ENCODE assay signal across 31 cellular contexts in the genomic region with DNA sequence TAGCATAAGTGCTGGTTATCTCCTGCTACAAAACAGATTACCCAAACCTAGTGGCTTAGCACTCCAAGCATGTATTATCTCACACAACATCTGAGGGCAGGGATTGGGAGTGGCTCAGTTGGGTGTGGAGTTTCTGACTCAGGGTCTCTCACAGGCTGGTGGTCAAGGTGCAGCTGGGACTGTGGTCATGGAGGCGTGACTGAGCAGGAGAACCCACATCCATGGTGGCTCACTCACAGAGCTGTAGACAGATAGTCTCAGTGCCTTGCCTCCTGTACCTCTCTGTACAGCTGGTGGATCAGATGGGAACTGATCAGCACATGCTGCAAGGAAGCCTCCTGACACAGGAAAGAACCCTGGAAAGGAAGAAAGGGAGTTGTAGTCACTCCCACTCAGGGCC.
"Had no signal": no experiment of that assay in that cellular context is flagged by ENCODE, and none has a peak within 500 bp of the region (broad histone marks: within the 10 kb centered on the region; RNA-seq: fewer than 3 reads in every experiment).

No MANE protein-coding gene starts in this region.

- H3K4me1 Mint-ChIP-seq: activated naive CD8-positive, alpha-beta T cell treated with anti-CD3 and anti-CD28 coated beads, Interleukin-2, amount 10 ng/mL, durations not matched to agents 7 days and 5 days; WTC11 had no signal

- H3K27me3 Mint-ChIP-seq: progenitor cell of endocrine pancreas had no signal

- H3K36me3 Mint-ChIP-seq: activated naive CD8-positive, alpha-beta T cell treated with anti-CD3 and anti-CD28 coated beads, Interleukin-2, amount 10 ng/mL, durations not matched to agents 7 days and 5 days had no signal

- H3K9me3 ChIP-seq: ovary, right lobe of liver, thyroid gland had no signal

- DNase-seq: activated CD4-positive, alpha-beta T cell treated with anti-CD3 and anti-CD28 coated beads, Interleukin-2, amount 50 U/mL, for 1 hour; activated effector memory CD4-positive, alpha-beta T cell treated with anti-CD3 and anti-CD28 coated beads, Interleukin-2, amount 50 U/mL, for 16 hours; activated naive CD4-positive, alpha-beta T cell treated with anti-CD3 and anti-CD28 coated beads for 36 hours; activated naive CD8-positive, alpha-beta T cell treated with anti-CD3 and anti-CD28 coated beads, Interleukin-2, amount 10 ng/mL, durations not matched to agents 7 days and 5 days; activated T-cell treated with anti-CD3 and anti-CD28 coated beads for 4 hours; amniotic stem cell; brain microvascular endothelial cell; dorsolateral prefrontal cortex; effector memory CD4-positive, alpha-beta T cell; erythroblast; head of caudate nucleus; left lung; mucosa of descending colon; nephron progenitor cell; ovary; right lobe of liver; stimulated activated CD4-positive, alpha-beta T cell treated with anti-CD3 and anti-CD28 coated beads, Interleukin-4, amount 100 ng/mL, for 4 hours; stimulated activated CD8-positive, alpha-beta memory T cell treated with anti-CD3 and anti-CD28 coated beads, Interleukin-4, amount 100 ng/mL, for 48 hours; stimulated activated naive B cell treated with anti-CD40 and anti-IgM and Interleukin-4, amounts not matched to agents 10 μg/mL and 1 μg/mL and 100 μg/mL, for 72 hours; stomach; T-helper 2 cell; thyroid gland; upper lobe of left lung had no signal

- H3K27ac Mint-ChIP-seq: activated naive CD4-positive, alpha-beta T cell treated with anti-CD3 and anti-CD28 coated beads for 36 hours; activated naive CD8-positive, alpha-beta T cell treated with anti-CD3 and anti-CD28 coated beads, Interleukin-2, amount 10 ng/mL, durations not matched to agents 7 days and 5 days; nephron progenitor cell; progenitor cell of endocrine pancreas; stimulated activated naive B cell treated with anti-CD40 and anti-IgM and Interleukin-4, amounts not matched to agents 10 μg/mL and 1 μg/mL and 100 μg/mL, for 72 hours; WTC11 had no signal

- H3K27me3 ChIP-seq: brain microvascular endothelial cell, dorsolateral prefrontal cortex, gastroesophageal sphincter, left lung, neutrophil, ovary, right lobe of liver, stomach, thyroid gland, upper lobe of left lung had no signal

- H3K27ac ChIP-seq: brain microvascular endothelial cell, coronary artery, dorsolateral prefrontal cortex, gastroesophageal sphincter, left lung, neutrophil, ovary, right lobe of liver, skin epidermis, stomach, thyroid gland, upper lobe of left lung had no signal

- FAIRE-seq: astrocyte had no signal

- H3K4me3 ChIP-seq: coronary artery, dorsolateral prefrontal cortex, gastroesophageal sphincter, left lung, lung, mucosa of descending colon, ovary, right lobe of liver, skin epidermis, stomach, thyroid gland, upper lobe of left lung had no signal

- H3K4me3 Mint-ChIP-seq: activated naive CD4-positive, alpha-beta T cell treated with anti-CD3 and anti-CD28 coated beads for 36 hours; activated naive CD8-positive, alpha-beta T cell treated with anti-CD3 and anti-CD28 coated beads, Interleukin-2, amount 10 ng/mL, durations not matched to agents 7 days and 5 days; nephron progenitor cell; stimulated activated naive B cell treated with anti-CD40 and anti-IgM and Interleukin-4, amounts not matched to agents 10 μg/mL and 1 μg/mL and 100 μg/mL, for 72 hours; WTC11 had no signal

- H3K4me1 ChIP-seq: gastroesophageal sphincter, left lung, right lobe of liver, stomach, upper lobe of left lung had no signal

- H3K36me3 ChIP-seq: brain microvascular endothelial cell, gastroesophageal sphincter, left lung, neutrophil, ovary, right lobe of liver, stomach, thyroid gland, upper lobe of left lung had no signal
